In the genomic region with DNA sequence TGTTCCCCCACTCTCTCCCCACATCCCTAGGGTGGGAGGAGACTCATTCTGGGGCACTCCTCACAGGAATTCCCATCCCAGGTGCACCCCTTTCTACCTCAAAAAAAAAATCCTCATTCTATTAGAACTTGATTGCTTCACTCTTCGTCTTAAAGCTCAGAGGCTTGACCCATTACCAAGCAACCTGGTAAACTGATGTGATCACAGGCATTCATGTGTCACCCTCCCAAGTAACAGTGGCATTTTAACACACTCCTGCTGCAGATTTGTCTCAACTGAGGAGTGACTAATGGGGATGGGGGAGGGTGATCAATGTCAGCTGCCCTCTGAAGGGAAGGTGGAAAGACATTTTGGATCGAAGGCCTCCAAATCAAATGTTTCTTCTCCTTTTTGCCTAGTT, we compare ENCODE assay signal across 34 cellular contexts.
DNase-seq lines count a peak whose midpoint lies in the region; ATAC-seq, FAIRE-seq and TF ChIP-seq lines count a peak whose summit lies in the region.
"Had no signal": no experiment of that assay in that cellular context is flagged by ENCODE, and none has a peak within 500 bp of the region (broad histone marks: within the 10 kb centered on the region; RNA-seq: fewer than 3 reads in every experiment).

No MANE protein-coding gene starts in this region.

- no peak for FAIRE-seq in GM12891 (lab: Jason Lieb, UNC)
- FAIRE-seq: TTC549 had no signal

- H3K27ac Mint-ChIP-seq in glutamatergic neuron (ENCODE audit: unreplicated experiment) = no peak overlapping the region
- H3K27ac Mint-ChIP-seq: activated CD8-positive, alpha-beta memory T cell treated with anti-CD3 and anti-CD28 coated beads, Interleukin-2, amount 10 ng/mL, durations not matched to agents 7 days and 5 days; activated naive CD8-positive, alpha-beta T cell treated with anti-CD3 and anti-CD28 coated beads, Interleukin-2, amount 50 U/mL, for 24 hours; effector memory CD8-positive, alpha-beta T cell; stimulated activated naive B cell treated with anti-CD40 and anti-IgM and Interleukin-4, amounts not matched to agents 10 μg/mL and 1 μg/mL and 100 μg/mL, for 72 hours; T-helper 1 cell treated with Interleukin-12 subunit alpha and Interleukin-12 subunit beta and Interleukin-4 antibody, amounts not matched to agents 30 μg/mL and 1 μg/mL, for 36 hours had no signal

- no peak overlapping the region for H3K4me3 Mint-ChIP-seq in glutamatergic neuron (ENCODE audit: unreplicated experiment)
- H3K4me3 Mint-ChIP-seq: activated CD8-positive, alpha-beta memory T cell treated with anti-CD3 and anti-CD28 coated beads, Interleukin-2, amount 10 ng/mL, durations not matched to agents 7 days and 5 days; activated naive CD8-positive, alpha-beta T cell treated with anti-CD3 and anti-CD28 coated beads, Interleukin-2, amount 50 U/mL, for 24 hours; activated T-cell treated with anti-CD3 and anti-CD28 coated beads, Interleukin-2, amount 50 U/mL, for 4 hours; effector memory CD8-positive, alpha-beta T cell; neural crest cell; stimulated activated naive B cell treated with anti-CD40 and anti-IgM and Interleukin-4, amounts not matched to agents 10 μg/mL and 1 μg/mL and 100 μg/mL, for 72 hours; T-helper 1 cell treated with Interleukin-12 subunit alpha and Interleukin-12 subunit beta and Interleukin-4 antibody, amounts not matched to agents 30 μg/mL and 1 μg/mL, for 36 hours had no signal

- WGBS in trophoblast cell (ENCODE audit: extremely low coverage, insufficient coverage, insufficient read length) = no CpG with 5 or more reads among the region's 2 CpGs

- H3K36me3 ChIP-seq in SK-N-MC (ENCODE audit: insufficient read depth, low read length) (no peaks in the 10 kb centered on the region), trophoblast cell (ENCODE audit: control insufficient read depth in 1 of 2, insufficient read depth in 2 of 2, low read length in 2 of 2) (no peaks in the 10 kb centered on the region)
- H3K36me3 ChIP-seq: gastrocnemius medialis, ovary had no signal

- H3K4me1 Mint-ChIP-seq in glutamatergic neuron (ENCODE audit: low read depth, unreplicated experiment) = no peaks in the 10 kb centered on the region
- H3K4me1 Mint-ChIP-seq: activated CD8-positive, alpha-beta memory T cell treated with anti-CD3 and anti-CD28 coated beads, Interleukin-2, amount 10 ng/mL, durations not matched to agents 7 days and 5 days; activated naive CD8-positive, alpha-beta T cell treated with anti-CD3 and anti-CD28 coated beads, Interleukin-2, amount 50 U/mL, for 24 hours; stimulated activated naive B cell treated with anti-CD40 and anti-IgM and Interleukin-4, amounts not matched to agents 10 μg/mL and 1 μg/mL and 100 μg/mL, for 72 hours had no signal

- DNase-seq in HT1080 (ENCODE audit: low read depth) (peak; percentile 44), SK-N-MC (ENCODE audit: low read depth, low spot score) (no peak), trophoblast cell (peak; percentile 28 to 54), GM12891 (ENCODE audit: insufficient read length, low spot score) (no peak), glutamatergic neuron (no peak), NK-92 (lab: John Stamatoyannopoulos, UW; ENCODE audit: unreplicated experiment) (no peak)
- no peak for DNase-seq in activated naive CD4-positive, alpha-beta T cell treated with anti-CD3 and anti-CD28 coated beads, Interleukin-2, amount 50 U/mL, for 16 hours
- DNase-seq: activated CD8-positive, alpha-beta memory T cell treated with anti-CD3 and anti-CD28 coated beads, Interleukin-2, amount 10 ng/mL, durations not matched to agents 7 days and 5 days; activated gamma-delta T cell treated with Interleukin-2 at 50 U/mL for 16 hours; activated naive CD8-positive, alpha-beta T cell treated with anti-CD3 and anti-CD28 coated beads, Interleukin-2, amount 50 U/mL, for 24 hours; activated T-cell treated with anti-CD3 and anti-CD28 coated beads, Interleukin-2, amount 50 U/mL, for 4 hours; C1 segment of cervical spinal cord; Caco-2; central memory CD4-positive, alpha-beta T cell; DMS79; effector memory CD8-positive, alpha-beta T cell; gastrocnemius medialis; GOT3; Karpas-422; mesenchymal stem cell; MV-4-11; NCI-H1436; NCI-H226; NCI-H69; ovary; retina; stimulated activated naive B cell treated with anti-CD40 and anti-IgM and Interleukin-4, amounts not matched to agents 10 μg/mL and 1 μg/mL and 100 μg/mL, for 72 hours had no signal

- peak; percentile 68 for ATAC-seq in esophagus mucosa
- ATAC-seq: activated CD8-positive, alpha-beta memory T cell treated with anti-CD3 and anti-CD28 coated beads, Interleukin-2, amount 10 ng/mL, durations not matched to agents 7 days and 5 days; activated naive CD8-positive, alpha-beta T cell treated with anti-CD3 and anti-CD28 coated beads, Interleukin-2, amount 50 U/mL, for 24 hours; activated T-cell treated with anti-CD3 and anti-CD28 coated beads, Interleukin-2, amount 50 U/mL, for 4 hours; effector memory CD8-positive, alpha-beta T cell; gastrocnemius medialis; left lobe of liver; stimulated activated naive B cell treated with anti-CD40 and anti-IgM and Interleukin-4, amounts not matched to agents 10 μg/mL and 1 μg/mL and 100 μg/mL, for 72 hours had no signal

- no peak overlapping the region for H4K91ac ChIP-seq in trophoblast cell (ENCODE audit: low read depth, low read length)

- H3K27me3 Mint-ChIP-seq in glutamatergic neuron (ENCODE audit: unreplicated experiment) = no peaks in the 10 kb centered on the region

- H3K9me3 ChIP-seq in SK-N-MC (ENCODE audit: low read depth, low read length) (no peaks in the 10 kb centered on the region), trophoblast cell (ENCODE audit: insufficient read depth, low read depth, low read length) (no peaks in the 10 kb centered on the region)
- H3K9me3 ChIP-seq: Caco-2, gastrocnemius medialis, ovary had no signal

- TF ChIP-seq POLR2A in GM12891 (IDR thresholded peaks at IDR 0.05; ENCODE audit: low read depth, low read length) = no peak

- peak overlapping the region; percentile 91; the same call in 1 of the 2 replicates for H3K27ac ChIP-seq in SK-N-MC
- no peak overlapping the region for H3K27ac ChIP-seq in trophoblast cell (ENCODE audit: low read depth, low read length)
- H3K27ac ChIP-seq: gastrocnemius medialis, hepatocyte, ovary had no signal

- H3K27me3 ChIP-seq in trophoblast cell (ENCODE audit: insufficient read depth, low read length) = no peaks in the 10 kb centered on the region
- H3K27me3 ChIP-seq: gastrocnemius medialis, hepatocyte, ovary had no signal

- H3K36me3 Mint-ChIP-seq in glutamatergic neuron (ENCODE audit: unreplicated experiment) = no peaks in the 10 kb centered on the region
- H3K36me3 Mint-ChIP-seq: stimulated activated naive B cell treated with anti-CD40 and anti-IgM and Interleukin-4, amounts not matched to agents 10 μg/mL and 1 μg/mL and 100 μg/mL, for 72 hours had no signal

- H3K14ac ChIP-seq in trophoblast cell (ENCODE audit: low read length) = no peak overlapping the region

- H3K4ac ChIP-seq in trophoblast cell (ENCODE audit: low read depth, low read length) = no peak overlapping the region

- no peak overlapping the region for H3K4me2 ChIP-seq in trophoblast cell (ENCODE audit: low read length)
- H3K4me2 ChIP-seq: hepatocyte had no signal

- H3K9ac ChIP-seq in SK-N-MC (ENCODE audit: insufficient read length) = no peak overlapping the region
- H3K9ac ChIP-seq in trophoblast cell (ENCODE audit: low read length) = no peak overlapping the region

- H3K79me1 ChIP-seq in trophoblast cell (ENCODE audit: low read length) = no peaks in the 10 kb centered on the region

- no peaks in the 10 kb centered on the region for H3K9me3 Mint-ChIP-seq in glutamatergic neuron (ENCODE audit: unreplicated experiment)

- no peak for TF ChIP-seq CTCF in glutamatergic neuron (IDR thresholded peaks at IDR 0.05; ENCODE audit: partially characterized antibody, unreplicated experiment)

- H2BK5ac ChIP-seq in trophoblast cell (ENCODE audit: low read depth, low read length, poor library complexity) = no peak overlapping the region

- H2BK120ac ChIP-seq in trophoblast cell (ENCODE audit: insufficient read depth, low read length, poor library complexity) = no peak overlapping the region

- H4K8ac ChIP-seq in trophoblast cell (ENCODE audit: low read depth, low read length) = no peak overlapping the region

- no peaks in the 10 kb centered on the region for H3K79me2 ChIP-seq in trophoblast cell (ENCODE audit: control insufficient read depth, insufficient read depth, low read length, poor library complexity)
- H3K79me2 ChIP-seq: hepatocyte had no signal

- H3K18ac ChIP-seq in trophoblast cell (ENCODE audit: low read length) = no peak overlapping the region

- no peak overlapping the region for H2AFZ ChIP-seq in trophoblast cell (ENCODE audit: insufficient read depth, low read length, poor library complexity)
- H2AFZ ChIP-seq: hepatocyte had no signal

- no peak overlapping the region for H2BK12ac ChIP-seq in trophoblast cell (ENCODE audit: low read length)

- no peak overlapping the region for H3K23ac ChIP-seq in trophoblast cell (ENCODE audit: low read length)

- H3K4me1 ChIP-seq in trophoblast cell (ENCODE audit: control insufficient read depth in 1 of 2, insufficient read depth in 2 of 2, low read length in 2 of 2) = peaks cover 0 to 2% of the 10 kb centered on the region in 2 experiments
- H3K4me1 ChIP-seq: Caco-2, gastrocnemius medialis had no signal

- H4K12ac ChIP-seq in trophoblast cell (ENCODE audit: low read depth, low read length) = no peak overlapping the region

- no peak overlapping the region for H2AK5ac ChIP-seq in trophoblast cell (ENCODE audit: low read length)

- no peak overlapping the region for H3K4me3 ChIP-seq in SK-N-MC
- no peak overlapping the region for H3K4me3 ChIP-seq in trophoblast cell (ENCODE audit: low read depth, low read length)
- H3K4me3 ChIP-seq: gastrocnemius medialis, hepatocyte, ovary, skin epidermis had no signal

TF ChIP-seq in GM12891, 5 proteins besides CTCF, POLR2A, EP300 and RAD21:
- TF ChIP-seq TAF1 (IDR thresholded peaks at IDR 0.05; ENCODE audit: low read depth, low read length) (no peak), PAX5 (IDR thresholded peaks at IDR 0.05; ENCODE audit: insufficient read depth, low read length, severe bottlenecking) (no peak), POLR2AphosphoS5 (IDR thresholded peaks at IDR 0.05; ENCODE audit: low read depth, low read length) (no peak), SPI1 (IDR thresholded peaks at IDR 0.05; ENCODE audit: low read depth, low read length) (no peak), POU2F2 (IDR thresholded peaks at IDR 0.05; ENCODE audit: low read depth, low read length) (no peak)

Comparison
In these comparisons a context has a peak if more than half of its experiments do, and no peak if none do; other contexts are left out.
1. DNase-seq: peak in HT1080 (single experiment) and trophoblast cell (2 of 2); none in SK-N-MC (single experiment), GM12891 (single experiment), glutamatergic neuron (single experiment), NK-92 (single experiment) and activated naive CD4-positive, alpha-beta T cell treated with anti-CD3 and anti-CD28 coated beads, Interleukin-2, amount 50 U/mL, for 16 hours (single experiment).